12 cellular contexts compared by ENCODE assay signal in the genomic region with DNA sequence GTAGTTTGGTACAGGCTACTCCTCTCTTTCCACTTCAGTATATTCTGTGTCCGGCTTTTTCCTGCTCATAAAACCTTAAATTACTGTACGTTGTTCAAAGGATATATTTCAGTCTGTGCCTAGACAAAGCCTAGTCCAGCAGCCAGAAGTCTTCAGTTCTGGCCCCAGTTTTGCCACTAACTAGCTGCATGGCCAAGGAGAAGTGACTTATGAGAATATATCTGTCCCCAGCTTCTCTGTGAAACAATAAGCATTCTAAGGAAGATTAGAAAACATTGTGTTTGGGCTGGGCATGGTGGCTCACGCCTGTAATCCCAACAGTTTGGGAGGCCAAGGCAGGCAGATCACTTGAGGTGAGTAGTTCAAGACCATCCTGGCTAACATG.
DNase-seq lines count a peak whose midpoint lies in the region; ATAC-seq and TF ChIP-seq lines count a peak whose summit lies in the region.
"Had no signal": no experiment of that assay in that cellular context is flagged by ENCODE, and none has a peak within 500 bp of the region (broad histone marks: within the 10 kb centered on the region; RNA-seq: fewer than 3 reads in every experiment).

No MANE protein-coding gene starts in this region.

- DNase-seq in UCSD-AML1 (lab: John Stamatoyannopoulos, UW; ENCODE audit: unreplicated experiment) (peak; percentile 11), osteocyte (ENCODE audit: extremely low spot score, unreplicated experiment) (no peak), SHP77 treated with DMSO at 0.1 percent for 48 hours (lab: John Stamatoyannopoulos, UW) (no peak), NCI-H774 (lab: John Stamatoyannopoulos, UW) (no peak), activated T-cell treated with anti-CD3 and anti-CD28 coated beads for 4 hours (no peak)
- no peak for DNase-seq in activated T-cell treated with anti-CD3 and anti-CD28 coated beads, Interleukin-2, amount 50 U/mL, for 24 hours
- DNase-seq: Calu3, GOT3, T-helper 2 cell had no signal

- TF ChIP-seq CTCF in osteocyte (IDR thresholded peaks at IDR 0.05): no peak

- peak overlapping the region; percentile 93 for H3K27ac Mint-ChIP-seq in osteocyte (ENCODE audit: unreplicated experiment)
- H3K27ac Mint-ChIP-seq in activated T-cell treated with anti-CD3 and anti-CD28 coated beads, Interleukin-2, amount 50 U/mL, for 24 hours: no peak overlapping the region
- H3K27ac Mint-ChIP-seq: stimulated activated naive CD8-positive, alpha-beta T cell treated with anti-CD3 and anti-CD28 coated beads, Interleukin-15, Interleukin-2, amounts not matched to agents 100 ng/mL and 50 ng/mL, for 24 hours had no signal

- no peaks in the 10 kb centered on the region for H3K9me3 Mint-ChIP-seq in osteocyte (ENCODE audit: unreplicated experiment)
- H3K9me3 Mint-ChIP-seq in activated T-cell treated with anti-CD3 and anti-CD28 coated beads, Interleukin-2, amount 50 U/mL, for 24 hours: no peaks in the 10 kb centered on the region
- H3K9me3 Mint-ChIP-seq: stimulated activated naive CD8-positive, alpha-beta T cell treated with anti-CD3 and anti-CD28 coated beads, Interleukin-15, Interleukin-2, amounts not matched to agents 100 ng/mL and 50 ng/mL, for 24 hours had no signal

- peaks cover 42% of the 10 kb centered on the region for H3K4me1 Mint-ChIP-seq in osteocyte (ENCODE audit: unreplicated experiment)
- H3K4me1 Mint-ChIP-seq in activated T-cell treated with anti-CD3 and anti-CD28 coated beads, Interleukin-2, amount 50 U/mL, for 24 hours (ENCODE audit: low read depth): no peaks in the 10 kb centered on the region

- no peak overlapping the region for H3K4me3 Mint-ChIP-seq in osteocyte (ENCODE audit: unreplicated experiment)
- no peak overlapping the region for H3K4me3 Mint-ChIP-seq in activated T-cell treated with anti-CD3 and anti-CD28 coated beads, Interleukin-2, amount 50 U/mL, for 24 hours
- H3K4me3 Mint-ChIP-seq: stimulated activated naive CD8-positive, alpha-beta T cell treated with anti-CD3 and anti-CD28 coated beads, Interleukin-15, Interleukin-2, amounts not matched to agents 100 ng/mL and 50 ng/mL, for 24 hours had no signal

- no peaks in the 10 kb centered on the region for H3K36me3 Mint-ChIP-seq in osteocyte (ENCODE audit: unreplicated experiment)
- no peaks in the 10 kb centered on the region for H3K36me3 Mint-ChIP-seq in activated T-cell treated with anti-CD3 and anti-CD28 coated beads, Interleukin-2, amount 50 U/mL, for 24 hours (ENCODE audit: low read depth)

- ATAC-seq in GM18519 (IDR thresholded peaks at IDR 0.05; ENCODE audit: low FRiP score, unreplicated experiment): peak; percentile 18
- ATAC-seq in HG02642 (IDR thresholded peaks at IDR 0.05; ENCODE audit: poor library complexity, unreplicated experiment): peak; percentile 42

- no peaks in the 10 kb centered on the region for H3K27me3 Mint-ChIP-seq in osteocyte (ENCODE audit: unreplicated experiment)
- H3K27me3 Mint-ChIP-seq in activated T-cell treated with anti-CD3 and anti-CD28 coated beads, Interleukin-2, amount 50 U/mL, for 24 hours: no peaks in the 10 kb centered on the region
- H3K27me3 Mint-ChIP-seq: stimulated activated naive CD8-positive, alpha-beta T cell treated with anti-CD3 and anti-CD28 coated beads, Interleukin-15, Interleukin-2, amounts not matched to agents 100 ng/mL and 50 ng/mL, for 24 hours had no signal
